ENCODE assay signal across 9 cellular contexts in the genomic region with DNA sequence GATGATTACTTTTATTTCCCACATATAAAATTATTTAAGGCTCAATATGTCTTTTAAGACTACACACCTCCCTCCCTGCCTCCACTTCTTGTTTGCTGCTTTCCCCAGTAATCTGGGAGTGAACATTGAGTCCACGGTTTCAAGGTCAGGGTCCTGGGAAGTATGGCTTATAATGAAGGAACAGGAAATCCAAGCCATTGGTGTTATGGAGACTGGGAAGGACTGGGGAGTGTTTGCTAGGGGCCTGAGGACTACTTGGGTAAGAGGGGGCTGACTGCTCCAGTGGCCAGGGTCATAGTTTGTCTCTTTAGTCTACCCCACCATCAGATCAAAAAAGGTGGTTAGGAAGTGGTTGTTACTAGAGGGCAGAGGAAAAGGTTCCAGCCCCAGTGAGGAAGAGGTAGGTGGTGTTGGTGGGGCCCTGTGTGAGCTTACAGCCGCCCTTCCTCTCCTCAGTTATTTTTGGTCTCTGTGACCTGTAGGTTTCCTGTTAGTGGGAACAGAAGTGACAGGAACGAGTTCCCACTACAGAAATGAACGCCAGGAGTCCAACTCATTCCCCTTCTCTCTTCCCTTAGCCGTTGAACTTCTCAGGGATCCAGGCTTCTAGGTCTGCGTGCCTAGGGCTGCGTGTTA. TPM values are rescaled to one million over a fixed set of nuclear protein-coding genes. Genes with fewer than 3 reads are reported as not detected.
DNase-seq lines count a peak whose midpoint lies in the region; ATAC-seq, FAIRE-seq and TF ChIP-seq lines count a peak whose summit lies in the region.
"Had no signal": no experiment of that assay in that cellular context is flagged by ENCODE, and none has a peak within 500 bp of the region (broad histone marks: within the 10 kb centered on the region; RNA-seq: fewer than 3 reads in every experiment).

No MANE protein-coding gene starts in this region.

- peak overlapping the region; percentile 44 for H3K9ac ChIP-seq in endodermal cell (ENCODE audit: extremely low read depth, low read length, poor library complexity, severe bottlenecking)

- WGBS in endodermal cell (ENCODE audit: insufficient coverage in 1 of 2, insufficient read length in 1 of 2), 2 experiments: 30 to 51% methylated on average over 3 to 7 of the region's 7 CpGs

- H3K36me3 Mint-ChIP-seq in endodermal cell (ENCODE audit: low read depth): peaks cover 6% of the 10 kb centered on the region
- H3K36me3 Mint-ChIP-seq in nephron (ENCODE audit: low read depth): no peaks in the 10 kb centered on the region

- CTCF ChIA-PET in BJ (lab: Yijun Ruan, JAX): interaction anchor here (1.0 to 2.0 kb wide), 4 partner anchors 8 to 14 kb away, joined by 3 to 6 read pairs (median 6); a partner anchor contains a TSS

- DNase-seq in BJ (ENCODE audit: low read depth): no peak
- no peak for DNase-seq in SJCRH30
- no peak for DNase-seq in endodermal cell
- DNase-seq in D721Med (ENCODE audit: insufficient read length, low spot score): no peak
- no peak for DNase-seq in NCI-H2107 treated with DMSO at 0.1 percent for 48 hours (lab: John Stamatoyannopoulos, UW; ENCODE audit: unreplicated experiment)

- peak overlapping the region; percentile 89 for H3K4me3 Mint-ChIP-seq in endodermal cell
- H3K4me3 Mint-ChIP-seq in nephron: peak overlapping the region; percentile 95 to 97 (median 96)

- peaks cover 12% of the 10 kb centered on the region for H3K4me1 Mint-ChIP-seq in endodermal cell
- H3K4me1 Mint-ChIP-seq in nephron: peaks cover 13% of the 10 kb centered on the region

- H3K36me3 ChIP-seq in BJ (ENCODE audit: control insufficient read depth, insufficient read depth, low read length): no peaks in the 10 kb centered on the region
- H3K36me3 ChIP-seq in SJCRH30: no peaks in the 10 kb centered on the region
- H3K36me3 ChIP-seq in endodermal cell (ENCODE audit: control insufficient read depth, insufficient read depth, low read length): no peaks in the 10 kb centered on the region

- H3K27me3 Mint-ChIP-seq in endodermal cell (ENCODE audit: insufficient read depth) (peaks cover 5% of the 10 kb centered on the region), nephron (ENCODE audit: low read depth) (peaks cover 11% of the 10 kb centered on the region)

- H3K27ac ChIP-seq in SJCRH30: no peak overlapping the region
- H3K27ac ChIP-seq in endodermal cell (ENCODE audit: low read depth, low read length): no peak overlapping the region

- POLR2A ChIA-PET in BJ (lab: Charles Lee): interaction anchor here (0.6 kb wide), 1 partner anchor 17 kb away, joined by 5 read pairs; no protein-coding TSS in a partner anchor

- no peaks in the 10 kb centered on the region for H3K27me3 ChIP-seq in BJ (ENCODE audit: control insufficient read depth, insufficient read depth, low read length)
- no peaks in the 10 kb centered on the region for H3K27me3 ChIP-seq in SJCRH30
- H3K27me3 ChIP-seq in endodermal cell (ENCODE audit: control insufficient read depth, insufficient read depth, low read length, poor library complexity, severe bottlenecking): no peaks in the 10 kb centered on the region

- no peak for FAIRE-seq in D721Med (lab: Jason Lieb, UNC)

- H3K9me3 ChIP-seq in SJCRH30 (replicated peaks): no peaks in the 10 kb centered on the region
- no peaks in the 10 kb centered on the region for H3K9me3 ChIP-seq in endodermal cell (ENCODE audit: control insufficient read depth, low read length)

- ATAC-seq in GM21717 (IDR thresholded peaks at IDR 0.05; ENCODE audit: unreplicated experiment) (peak; percentile 11), GM18519 (IDR thresholded peaks at IDR 0.05; ENCODE audit: low FRiP score, unreplicated experiment) (no peak)

- H3K4me3 ChIP-seq in BJ (ENCODE audit: low read depth, low read length) (peak overlapping the region; percentile 74), SJCRH30 (peak overlapping the region; percentile 65), endodermal cell (ENCODE audit: low read length) (peak overlapping the region; percentile 86)

- TF ChIP-seq CTCF in BJ (IDR thresholded peaks at IDR 0.05; ENCODE audit: insufficient read depth, low read depth, low read length): no peak
- no peak for TF ChIP-seq CTCF in endodermal cell (conservative IDR thresholded peaks at IDR 0.05)
- TF ChIP-seq CTCF in nephron (IDR thresholded peaks at IDR 0.05; ENCODE audit: unreplicated experiment in 3 of 3): no peak
- no peak for TF ChIP-seq CTCF in D721Med (IDR thresholded peaks at IDR 0.05; ENCODE audit: insufficient read depth, missing control alignments)

- H3K27ac Mint-ChIP-seq in endodermal cell (peak overlapping the region; percentile 94), nephron (peak overlapping the region; percentile 68 to 93 (median 88))

- H3K9me3 Mint-ChIP-seq in endodermal cell: no peaks in the 10 kb centered on the region
- no peaks in the 10 kb centered on the region for H3K9me3 Mint-ChIP-seq in nephron

- H3K4me1 ChIP-seq in SJCRH30: no peaks in the 10 kb centered on the region
- H3K4me1 ChIP-seq in endodermal cell (ENCODE audit: control insufficient read depth, insufficient read depth, low read length): no peaks in the 10 kb centered on the region

RNA-seq across cellular contexts. Expression of a gene that starts 0.7 kb away (rescaled TPM):
- 1.4 and 2.8 TPM in 2 replicates for polyA plus RNA-seq in BJ (2011; rRNA removed)
- polyA minus RNA-seq in BJ (2011; rRNA and poly(A)+ RNA removed): 0.93 and 1.4 TPM in 2 replicates
- 0.23 and 0.47 TPM in 2 replicates for total RNA-seq in SJCRH30 (2014; rRNA removed; shearing (Covaris generic))
- total RNA-seq in endodermal cell: 10 to 100 TPM; 18.8 to 19.9 TPM
- polyA plus RNA-seq in endodermal cell (2013, experiment 1 of 2): 4.3 TPM
- polyA plus RNA-seq in endodermal cell (2013, experiment 2 of 2): 4.3 TPM

RNA-seq across cellular contexts. Expression of a gene that starts 8.8 kb away (rescaled TPM):
- not detected in 2 replicates for polyA plus RNA-seq in BJ (2011; rRNA removed)
- polyA minus RNA-seq in BJ (2011; rRNA and poly(A)+ RNA removed): not detected in 2 replicates
- not detected in 2 replicates for total RNA-seq in SJCRH30 (2014; rRNA removed; shearing (Covaris generic))
- total RNA-seq in endodermal cell: under 1 TPM; 0.24 to 0.44 TPM
- 0.43 TPM for polyA plus RNA-seq in endodermal cell (2013, experiment 1 of 2)
- 0.54 TPM for polyA plus RNA-seq in endodermal cell (2013, experiment 2 of 2)

RNA-seq across cellular contexts. Expression of a gene that starts 12.2 kb away (rescaled TPM):
- polyA plus RNA-seq in BJ (2011; rRNA removed): not detected in 2 replicates
- polyA minus RNA-seq in BJ (2011; rRNA and poly(A)+ RNA removed): not detected in 2 replicates
- 0.02 TPM in 1 of 2 replicates, not detected in the other for total RNA-seq in SJCRH30 (2014; rRNA removed; shearing (Covaris generic))
- total RNA-seq in endodermal cell: 1 to 10 TPM; 2.9 to 7.0 TPM
- 2.0 TPM for polyA plus RNA-seq in endodermal cell (2013, experiment 1 of 2)
- 1.1 TPM for polyA plus RNA-seq in endodermal cell (2013, experiment 2 of 2)
- total RNA-seq: myocyte had no signal

RNA-seq across cellular contexts. Expression of a gene that starts 22.6 kb away (rescaled TPM):
- 362 and 399 TPM in 2 replicates for polyA plus RNA-seq in BJ (2011; rRNA removed)
- 75.4 and 87.6 TPM in 2 replicates for polyA minus RNA-seq in BJ (2011; rRNA and poly(A)+ RNA removed)
- total RNA-seq in SJCRH30 (2014; rRNA removed; shearing (Covaris generic)): 97.2 and 103 TPM in 2 replicates
- total RNA-seq in endodermal cell: 100 to 1,000 TPM; 233 to 277 TPM
- polyA plus RNA-seq in endodermal cell (2013, experiment 1 of 2): 221 TPM
- polyA plus RNA-seq in endodermal cell (2013, experiment 2 of 2): 204 TPM

RNA-seq across cellular contexts. Expression of a gene that starts 39.2 kb away (rescaled TPM):
- not detected in 2 replicates for polyA plus RNA-seq in BJ (2011; rRNA removed)
- polyA minus RNA-seq in BJ (2011; rRNA and poly(A)+ RNA removed): not detected in 2 replicates
- not detected in 2 replicates for total RNA-seq in SJCRH30 (2014; rRNA removed; shearing (Covaris generic))
- under 1 TPM; 0.46 to 0.92 TPM for total RNA-seq in endodermal cell
- polyA plus RNA-seq in endodermal cell (2013, experiment 1 of 2): 0.18 TPM
- not detected for polyA plus RNA-seq in endodermal cell (2013, experiment 2 of 2)
- total RNA-seq: myocyte had no signal

Comparison
In these comparisons a context has a peak if more than half of its experiments do, and no peak if none do; other contexts are left out.
1. RNA of a gene that starts 0.7 kb away (total RNA-seq): 18.8 to 19.9 TPM in endodermal cell; 0.23 to 0.47 TPM in SJCRH30; every median in the first group is over 10 times any median in the second.
2. Peak in every context shown above with its lines, with median percentiles within 50 percentile points of each other: H3K4me3 ChIP-seq.